In the genomic region with DNA sequence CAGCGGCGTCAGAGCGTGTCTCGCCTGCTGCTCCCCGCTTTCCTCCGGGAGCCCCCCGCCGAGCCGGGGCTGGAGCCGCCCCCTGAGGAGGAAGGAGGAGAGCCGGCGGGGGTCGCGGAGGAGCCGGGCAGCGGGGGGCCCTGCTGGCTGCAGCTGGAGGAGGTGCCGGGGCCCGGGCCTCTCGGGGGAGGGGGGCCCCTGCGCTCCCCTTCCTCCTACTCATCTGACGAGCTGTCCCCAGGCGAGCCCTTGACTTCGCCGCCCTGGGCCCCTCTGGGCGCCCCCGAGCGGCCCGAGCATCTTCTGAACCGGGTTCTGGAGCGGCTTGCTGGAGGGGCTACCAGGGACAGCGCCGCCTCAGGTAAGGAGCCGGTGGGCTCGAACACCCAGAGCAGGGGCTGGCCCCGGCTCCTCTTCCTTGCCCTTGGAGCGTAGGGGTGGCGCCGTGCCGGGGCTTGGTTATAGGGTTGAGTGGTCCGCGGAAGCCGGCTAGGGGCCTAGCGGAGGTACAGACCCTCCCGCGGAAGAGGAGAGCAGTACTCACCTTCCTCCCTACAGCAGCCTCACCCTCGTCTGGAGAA, we compare ENCODE assay signal across 8 cellular contexts. TPM values are rescaled to one million over a fixed set of nuclear protein-coding genes. Genes with fewer than 3 reads are reported as not detected.
DNase-seq lines count a peak whose midpoint lies in the region; ATAC-seq and TF ChIP-seq lines count a peak whose summit lies in the region.

No MANE protein-coding gene starts in this region.

- H3K27me3 ChIP-seq in Karpas-422 (ENCODE audit: low read length) = no peaks in the 10 kb centered on the region
- no peaks in the 10 kb centered on the region for H3K27me3 ChIP-seq in PC-3 (ENCODE audit: low read length)

- POLR2A ChIA-PET in PC-3 (lab: Charles Lee; ENCODE audit: unreplicated experiment) (no interaction called here), HEK293T (lab: Yijun Ruan, JAX) (interaction anchor here (1.8 kb wide), 1 partner anchor 38 kb away, joined by 6 read pairs; a partner anchor contains a TSS)

- H2AFZ ChIP-seq in Karpas-422 (ENCODE audit: low read length) = no peak overlapping the region
- no peak overlapping the region for H2AFZ ChIP-seq in PC-3 (ENCODE audit: low read length)

- H3F3A ChIP-seq in PC-3 (ENCODE audit: low read length, unreplicated experiment) = no peaks in the 10 kb centered on the region

- no TSS peak for BruUV-seq in PC-3 (replicated peaks; lab: Mats Ljungman, UMichigan)

- H3K4me1 Mint-ChIP-seq in CD14-positive monocyte (peaks cover 9% of the 10 kb centered on the region), nephron progenitor cell (peaks cover 38% of the 10 kb centered on the region)
- H3K4me1 Mint-ChIP-seq in effector memory CD8-positive, alpha-beta T cell (ENCODE audit: low read depth in 2 of 2) = peaks cover 0 to 9% of the 10 kb centered on the region in 2 donors

- ATAC-seq in effector memory CD8-positive, alpha-beta T cell (replicated peaks) = no peak
- ATAC-seq in PC-3 (no peak), HG02981 (IDR thresholded peaks at IDR 0.05; ENCODE audit: unreplicated experiment) (no peak)

- H3K79me2 ChIP-seq in Karpas-422 (ENCODE audit: low read length) = no peaks in the 10 kb centered on the region
- H3K79me2 ChIP-seq in PC-3 (ENCODE audit: low read length) = no peaks in the 10 kb centered on the region

- no peaks in the 10 kb centered on the region for H4K20me1 ChIP-seq in Karpas-422 (ENCODE audit: insufficient read depth, low read depth, low read length)
- H4K20me1 ChIP-seq in PC-3 (ENCODE audit: low read length) = no peaks in the 10 kb centered on the region

- intact Hi-C loops in CD14-positive monocyte (cut with micrococcal nuclease) = no loop called here
- intact Hi-C loops in PC-3 (cut with micrococcal nuclease) = no loop called here

- DNase-seq in CD14-positive monocyte (ENCODE audit: low spot score) (no peak), Karpas-422 (no peak), nephron progenitor cell (peak; percentile 50), middle frontal gyrus (ENCODE audit: extremely low spot score, low spot score) (no peak), PC-3 (no peak), HEK293T (ENCODE audit: extremely low spot score) (no peak)
- no peak for DNase-seq in effector memory CD8-positive, alpha-beta T cell

- TF ChIP-seq CTCF in CD14-positive monocyte (IDR thresholded peaks at IDR 0.05) (no peak), nephron progenitor cell (IDR thresholded peaks at IDR 0.05) (no peak), PC-3 (conservative IDR thresholded peaks at IDR 0.05; ENCODE audit: low read depth, low read length) (no peak)

- H3K9ac ChIP-seq in Karpas-422 (ENCODE audit: low read length) (peak overlapping the region; percentile 79), PC-3 (ENCODE audit: low read length) (no peak overlapping the region)

- H3K27ac Mint-ChIP-seq in CD14-positive monocyte (no peak overlapping the region), nephron progenitor cell (no peak overlapping the region)
- H3K27ac Mint-ChIP-seq in effector memory CD8-positive, alpha-beta T cell = peak overlapping the region in 1 of 2 donors; percentile 68

- H3K4me1 ChIP-seq in Karpas-422 (ENCODE audit: low read length) = peaks cover 25% of the 10 kb centered on the region
- H3K4me1 ChIP-seq in PC-3 (ENCODE audit: insufficient read depth, low read length) = no peaks in the 10 kb centered on the region

- H3K4me2 ChIP-seq in Karpas-422 (ENCODE audit: low read depth, low read length, poor library complexity, severe bottlenecking) = peak overlapping the region; percentile 78
- H3K4me2 ChIP-seq in PC-3 (ENCODE audit: low read length) = no peak overlapping the region

- H3K9me3 ChIP-seq in Karpas-422 (ENCODE audit: low read length) = no peaks in the 10 kb centered on the region
- no peaks in the 10 kb centered on the region for H3K9me3 ChIP-seq in PC-3 (ENCODE audit: low read length)

- H3K4me3 ChIP-seq in Karpas-422 (ENCODE audit: low read length) (peak overlapping the region; percentile 72), PC-3 (ENCODE audit: low read length) (no peak overlapping the region)

- peaks cover 32 to 40% of the 10 kb centered on the region in 2 donors for H3K36me3 Mint-ChIP-seq in CD14-positive monocyte
- H3K36me3 Mint-ChIP-seq in effector memory CD8-positive, alpha-beta T cell (ENCODE audit: insufficient read depth) = peaks cover 19% of the 10 kb centered on the region
- H3K36me3 Mint-ChIP-seq in nephron progenitor cell (ENCODE audit: low read depth) = peaks cover 33% of the 10 kb centered on the region

- H3K9me3 Mint-ChIP-seq in CD14-positive monocyte = peaks cover 0 to 3% (median 0%) of the 10 kb centered on the region in 7 donors
- no peaks in the 10 kb centered on the region for H3K9me3 Mint-ChIP-seq in effector memory CD8-positive, alpha-beta T cell
- no peaks in the 10 kb centered on the region for H3K9me3 Mint-ChIP-seq in nephron progenitor cell

- no peaks in the 10 kb centered on the region for H3K9me2 ChIP-seq in Karpas-422 (replicated peaks; ENCODE audit: insufficient read depth, low read length)
- H3K9me2 ChIP-seq in PC-3 (replicated peaks; ENCODE audit: low read length) = no peaks in the 10 kb centered on the region

- H3K27me3 Mint-ChIP-seq in CD14-positive monocyte (ENCODE audit: low read depth in 3 of 3) (peaks cover 7 to 21% (median 11%) of the 10 kb centered on the region in 3 donors), nephron progenitor cell (ENCODE audit: low read depth, poor library complexity) (peaks cover 4% of the 10 kb centered on the region)
- H3K27me3 Mint-ChIP-seq in effector memory CD8-positive, alpha-beta T cell = no peaks in the 10 kb centered on the region

- H3K4me3 Mint-ChIP-seq in CD14-positive monocyte (peak overlapping the region; percentile 41 to 73), nephron progenitor cell (peak overlapping the region; percentile 76)
- H3K4me3 Mint-ChIP-seq in effector memory CD8-positive, alpha-beta T cell = peak overlapping the region; percentile 43 to 67

- no peak overlapping the region for H3K27ac ChIP-seq in Karpas-422 (ENCODE audit: low read length)
- H3K27ac ChIP-seq in PC-3 (ENCODE audit: low read length) = no peak overlapping the region

- H3K36me3 ChIP-seq in Karpas-422 (ENCODE audit: insufficient read depth, low read length) (peaks cover 2% of the 10 kb centered on the region; the same call in 1 of the 2 replicates), PC-3 (ENCODE audit: low read depth, low read length) (no peaks in the 10 kb centered on the region)

- CTCF ChIA-PET in PC-3 (lab: Charles Lee) = no interaction called here
- CTCF ChIA-PET in HEK293T (lab: Yijun Ruan, JAX) = no interaction called here

TF ChIP-seq in HEK293T, 16 proteins besides CTCF, POLR2A, EP300 and RAD21:
- no peak for TF ChIP-seq HDGF (IDR thresholded peaks at IDR 0.05; ENCODE audit: borderline replicate concordance)
TF ChIP-seq in HEK293T: peak in this region for 0.

RNA-seq across cellular contexts. Expression of a gene that starts 0.8 kb away (rescaled TPM):
- under 1 TPM; 0.09 to 0.10 TPM for polyA plus RNA-seq in CD14-positive monocyte
- total RNA-seq in Karpas-422 (2014; rRNA removed; shearing (Covaris generic); ENCODE audit: low replicate concordance) = 5.6 and 8.9 TPM in 2 replicates
- 1.3 and 1.5 TPM in 2 replicates for total RNA-seq in PC-3 (2014; rRNA removed)

RNA-seq across cellular contexts. Expression of a gene that starts 37.8 kb away (rescaled TPM):
- 10 to 100 TPM; 19.0 to 30.2 TPM for polyA plus RNA-seq in CD14-positive monocyte
- total RNA-seq in Karpas-422 (2014; rRNA removed; shearing (Covaris generic); ENCODE audit: low replicate concordance) = 37.4 and 74.5 TPM in 2 replicates
- 27.3 and 39.2 TPM in 2 replicates for total RNA-seq in PC-3 (2014; rRNA removed)

RNA-seq across cellular contexts. Expression of a gene that starts 41.0 kb away (rescaled TPM):
- 1 to 10 TPM; 5.2 to 9.7 TPM for polyA plus RNA-seq in CD14-positive monocyte
- total RNA-seq in Karpas-422 (2014; rRNA removed; shearing (Covaris generic); ENCODE audit: low replicate concordance) = 6.0 and 19.0 TPM in 2 replicates
- total RNA-seq in PC-3 (2014; rRNA removed) = 6.0 and 12.1 TPM in 2 replicates

RNA-seq across cellular contexts. Expression of a gene that starts 56.3 kb away (rescaled TPM):
- 10 to 100 TPM in 1 of 2 donors, 1 to 10 TPM in 1; 10.0 to 11.4 TPM for polyA plus RNA-seq in CD14-positive monocyte
- total RNA-seq in Karpas-422 (2014; rRNA removed; shearing (Covaris generic); ENCODE audit: low replicate concordance) = 48.6 and 53.2 TPM in 2 replicates
- total RNA-seq in PC-3 (2014; rRNA removed) = 22.2 and 38.1 TPM in 2 replicates
